Comparison of ENCODE assay signal across 16 cellular contexts in genomic region chr11:42315846-42316245, GRCh38.
A peak's percentile ranks its signal among the peaks of the same experiment; 100 is the strongest.
DNase-seq lines count a peak whose midpoint lies in the region; TF ChIP-seq lines count a peak whose summit lies in the region.
"Had no signal": no experiment of that assay in that cellular context is flagged by ENCODE, and none has a peak within 500 bp of the region (broad histone marks: within the 10 kb centered on the region; RNA-seq: fewer than 3 reads in every experiment).

No MANE protein-coding gene starts in this region.

- peak overlapping the region; percentile 35; the same call in 1 of the 2 replicates for H3K27ac ChIP-seq in C4-2B
- H3K27ac ChIP-seq in endodermal cell (ENCODE audit: low read depth, low read length) = no peak overlapping the region

- no peak overlapping the region for H3K4me3 ChIP-seq in cardiac fibroblast (replicated peaks in 1 of 2; ENCODE audit: low read depth in 2 of 2, low read length in 2 of 2)
- no peak overlapping the region for H3K4me3 ChIP-seq in fibroblast of pulmonary artery (replicated peaks; ENCODE audit: low read depth, low read length)
- H3K4me3 ChIP-seq in endodermal cell (ENCODE audit: low read length) = no peak overlapping the region

- H3K9me3 ChIP-seq in endodermal cell (ENCODE audit: control insufficient read depth, low read length) = no peaks in the 10 kb centered on the region

- WGBS in endodermal cell (ENCODE audit: insufficient coverage in 1 of 2, insufficient read length in 1 of 2), 2 experiments = 78 to 97% methylated on average over 1 of the region's 1 CpG

- H3K27me3 Mint-ChIP-seq in Calu3 (ENCODE audit: unreplicated experiment) (no peaks in the 10 kb centered on the region), endodermal cell (ENCODE audit: insufficient read depth) (no peaks in the 10 kb centered on the region)
- H3K27me3 Mint-ChIP-seq: B cell; CD4-positive, alpha-beta memory T cell had no signal

- H3K4me1 ChIP-seq in endodermal cell (ENCODE audit: control insufficient read depth, insufficient read depth, low read length) = no peaks in the 10 kb centered on the region

- TF ChIP-seq CTCF in C4-2B (conservative IDR thresholded peaks at IDR 0.05) (no peak), cardiac fibroblast (IDR thresholded peaks at IDR 0.05; ENCODE audit: low read depth, low read length) (no peak), fibroblast of pulmonary artery (IDR thresholded peaks at IDR 0.05; ENCODE audit: low read length, missing control alignments) (no peak), Calu3 (IDR thresholded peaks at IDR 0.05; ENCODE audit: unreplicated experiment) (no peak), endodermal cell (conservative IDR thresholded peaks at IDR 0.05) (no peak)

- no peaks in the 10 kb centered on the region for H3K36me3 ChIP-seq in endodermal cell (ENCODE audit: control insufficient read depth, insufficient read depth, low read length)

- DNase-seq in M059J (ENCODE audit: low read depth) (peak; percentile 39), cardiac fibroblast (ENCODE audit: low read depth in 2 of 2) (peak; percentile 11 to 21), fibroblast of pulmonary artery (ENCODE audit: low read depth) (peak; percentile 26), Calu3 (no peak), NCI-H774 (lab: John Stamatoyannopoulos, UW) (no peak), endodermal cell (no peak)
- DNase-seq in activated CD8-positive, alpha-beta memory T cell treated with anti-CD3 and anti-CD28 coated beads, Interleukin-2, amount 50 U/mL, for 48 hours = no peak
- DNase-seq: ACHN; C1 segment of cervical spinal cord; CD4-positive, alpha-beta memory T cell; DMS153; DND-41; GF-D8; IMR-90 had no signal

- H3K4me1 Mint-ChIP-seq in Calu3 (ENCODE audit: low read depth, unreplicated experiment) (no peaks in the 10 kb centered on the region), endodermal cell (no peaks in the 10 kb centered on the region)
- H3K4me1 Mint-ChIP-seq: B cell; CD4-positive, alpha-beta memory T cell had no signal

- H3K27ac Mint-ChIP-seq in Calu3 (ENCODE audit: unreplicated experiment) (no peak overlapping the region), endodermal cell (no peak overlapping the region)
- H3K27ac Mint-ChIP-seq: B cell; CD4-positive, alpha-beta memory T cell had no signal

- H3K4me3 Mint-ChIP-seq in Calu3 (ENCODE audit: low read depth, unreplicated experiment) (no peak overlapping the region), endodermal cell (no peak overlapping the region)
- H3K4me3 Mint-ChIP-seq: B cell; CD4-positive, alpha-beta memory T cell had no signal

- H3K9me3 Mint-ChIP-seq in Calu3 (ENCODE audit: low read depth, unreplicated experiment) = peaks cover 2% of the 10 kb centered on the region
- no peaks in the 10 kb centered on the region for H3K9me3 Mint-ChIP-seq in endodermal cell

- no peaks in the 10 kb centered on the region for H3K27me3 ChIP-seq in endodermal cell (ENCODE audit: control insufficient read depth, insufficient read depth, low read length, poor library complexity, severe bottlenecking)

- CTCF ChIA-PET in Calu3 (lab: Charles Lee) = no interaction called here

- intact Hi-C loops in Calu3 (cut with micrococcal nuclease; ENCODE audit: unreplicated experiment) = no loop called here

- H3K36me3 Mint-ChIP-seq in Calu3 (ENCODE audit: insufficient read depth, unreplicated experiment) (no peaks in the 10 kb centered on the region), endodermal cell (ENCODE audit: low read depth) (no peaks in the 10 kb centered on the region)
- H3K36me3 Mint-ChIP-seq: CD4-positive, alpha-beta memory T cell had no signal

- H3K9ac ChIP-seq in endodermal cell (ENCODE audit: extremely low read depth, low read length, poor library complexity, severe bottlenecking) = no peak overlapping the region

- no TSS peak for BruUV-seq in Calu3 (replicated peaks; lab: Mats Ljungman, UMichigan)

Comparison
In these comparisons a context has a peak if more than half of its experiments do, and no peak if none do; other contexts are left out.
1. DNase-seq: peak in M059J (single experiment), cardiac fibroblast (2 of 2) and fibroblast of pulmonary artery (single experiment); none in activated CD8-positive, alpha-beta memory T cell treated with anti-CD3 and anti-CD28 coated beads, Interleukin-2, amount 50 U/mL, for 48 hours (single experiment), Calu3 (single experiment), NCI-H774 (single experiment) and endodermal cell (single experiment).